1 cellular context compared by ENCODE assay signal in genomic region chr9:105883847-105884246, GRCh38.
A peak's percentile ranks its signal among the peaks of the same experiment; 100 is the strongest.
TF ChIP-seq lines count a peak whose summit lies in the region.

No MANE protein-coding gene starts in this region.

TF ChIP-seq in K562, 482 proteins besides CTCF, POLR2A, EP300 and RAD21 (continued from another document):
- TF ChIP-seq SETDB1 (IDR thresholded peaks at IDR 0.05; ENCODE audit: low read length), result no peak
- TF ChIP-seq MAFK (IDR thresholded peaks at IDR 0.05; ENCODE audit: low read length), result peak; percentile 39; the same call in 1 of the 2 replicates
- TF ChIP-seq ZNF133 (CRISPR knock-in tag; IDR thresholded peaks at IDR 0.05), result no peak
- no peak for TF ChIP-seq MYBL2 (IDR thresholded peaks at IDR 0.05; ENCODE audit: low read depth)
- no peak for TF ChIP-seq MYBL2 (CRISPR knock-in tag; IDR thresholded peaks at IDR 0.05; ENCODE audit: borderline replicate concordance)
- peak; percentile 42; the same call in 1 of the 2 replicates for TF ChIP-seq MAFG (tag; conservative IDR thresholded peaks at IDR 0.05)
- TF ChIP-seq DEAF1 (CRISPR knock-in tag; IDR thresholded peaks at IDR 0.05), result no peak
- no peak for TF ChIP-seq E2F3 (CRISPR knock-in tag; IDR thresholded peaks at IDR 0.05)
- no peak for TF ChIP-seq HDAC2 (IDR thresholded peaks at IDR 0.05)
- TF ChIP-seq ZC3H8 (IDR thresholded peaks at IDR 0.05), result no peak
- TF ChIP-seq HINFP (tag; conservative IDR thresholded peaks at IDR 0.05; ENCODE audit: low read depth), result no peak
- TF ChIP-seq SAP30 (IDR thresholded peaks at IDR 0.05; ENCODE audit: borderline replicate concordance, insufficient read depth, low read depth, low read length, poor library complexity, severe bottlenecking), result no peak
- peak in 1 of 2 experiments; percentile 54; a peak in 1 of 4 replicates for TF ChIP-seq RCOR1 (IDR thresholded peaks at IDR 0.05; ENCODE audit: borderline replicate concordance in 1 of 2, low read depth in 2 of 2, low read length in 2 of 2)
- no peak for TF ChIP-seq KAT7 (CRISPR knock-in tag; IDR thresholded peaks at IDR 0.05; ENCODE audit: borderline replicate concordance)
- TF ChIP-seq MEF2D (tag; conservative IDR thresholded peaks at IDR 0.05; ENCODE audit: low read depth), result no peak
- TF ChIP-seq JUND (IDR thresholded peaks at IDR 0.05; ENCODE audit: borderline replicate concordance, low read depth, low read length), result peak; percentile 23; the same call in 1 of the 2 replicates
- peak; percentile 42; the same call in 1 of the 3 replicates for TF ChIP-seq JUND (tag; IDR thresholded peaks at IDR 0.05; ENCODE audit: borderline replicate concordance, low read depth, low read length)
- no peak for TF ChIP-seq ZNF282 (CRISPR knock-in tag; IDR thresholded peaks at IDR 0.05)
- no peak for TF ChIP-seq KLF6 (CRISPR knock-in tag; IDR thresholded peaks at IDR 0.05; ENCODE audit: borderline replicate concordance)
- peak; percentile 73 for TF ChIP-seq NFE2 (IDR thresholded peaks at IDR 0.05; ENCODE audit: low read depth)
- TF ChIP-seq GABPB1 (CRISPR knock-in tag; IDR thresholded peaks at IDR 0.05), result no peak
- no peak for TF ChIP-seq BRCA1 (IDR thresholded peaks at IDR 0.05)
- TF ChIP-seq BRCA1 (CRISPR knock-in tag; IDR thresholded peaks at IDR 0.05), result no peak
